ENCODE assay signal across 11 cellular contexts in the genomic region with DNA sequence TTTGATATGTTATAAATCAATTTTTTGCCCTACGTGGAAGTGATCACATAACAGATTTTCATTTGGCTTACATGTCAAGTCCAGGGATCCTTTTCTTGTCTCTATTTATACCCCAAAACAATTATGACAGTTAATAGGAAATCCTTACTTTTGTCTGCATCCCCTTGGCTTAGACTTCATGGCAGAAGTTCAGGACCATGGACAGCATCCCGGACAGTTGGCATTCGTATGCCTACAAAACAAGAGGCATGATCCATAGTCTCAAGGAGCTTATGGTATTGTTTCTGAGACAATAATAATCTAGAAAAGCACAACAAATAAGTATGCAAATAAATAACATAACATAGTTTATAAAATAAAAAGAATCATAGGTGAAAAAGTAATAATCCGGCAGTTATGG.
DNase-seq lines count a peak whose midpoint lies in the region; ATAC-seq and TF ChIP-seq lines count a peak whose summit lies in the region.
"Had no signal": no experiment of that assay in that cellular context is flagged by ENCODE, and none has a peak within 500 bp of the region (broad histone marks: within the 10 kb centered on the region; RNA-seq: fewer than 3 reads in every experiment).

No MANE protein-coding gene starts in this region.

- no peaks in the 10 kb centered on the region for H3K4me1 Mint-ChIP-seq in CD4-positive, alpha-beta T cell (ENCODE audit: low read depth)
- H3K4me1 Mint-ChIP-seq: CD4-positive, CD25-positive, alpha-beta regulatory T cell had no signal

- H3K27ac Mint-ChIP-seq in CD4-positive, alpha-beta T cell: no peak overlapping the region
- H3K27ac Mint-ChIP-seq: CD4-positive, CD25-positive, alpha-beta regulatory T cell had no signal

- POLR2A ChIA-PET in CD4-positive, alpha-beta T cell (lab: Charles Lee): no interaction called here

- intact Hi-C loops in CD4-positive, alpha-beta T cell (cut with DNase I, micrococcal nuclease): no loop called here

- H3K27me3 ChIP-seq in SJCRH30: no peaks in the 10 kb centered on the region
- H3K27me3 ChIP-seq in CD4-positive, alpha-beta T cell (ENCODE audit: control insufficient read depth, insufficient read depth, low read length): no peaks in the 10 kb centered on the region

- H3K9me3 ChIP-seq in SJCRH30 (replicated peaks): no peaks in the 10 kb centered on the region
- no peaks in the 10 kb centered on the region for H3K9me3 ChIP-seq in CD4-positive, alpha-beta T cell (ENCODE audit: control insufficient read depth, low read length)

- no peaks in the 10 kb centered on the region for H3K4me1 ChIP-seq in SJCRH30

- peak; percentile 11 for DNase-seq in stimulated activated CD4-positive, alpha-beta T cell treated with anti-CD3 and anti-CD28 coated beads, Interleukin-15, amount 100 ng/mL, for 24 hours
- no peak for DNase-seq in stimulated activated CD4-positive, alpha-beta T cell treated with anti-CD3 and anti-CD28 coated beads, Interleukin-12 subunit alpha, Interleukin-12 subunit beta, amount 100 ng/mL, for 4 hours
- DNase-seq in SJCRH30 (peak; percentile 61 to 78), fibroblast of pulmonary artery (ENCODE audit: low read depth) (peak; percentile 60), stromal cell of bone marrow (ENCODE audit: low read depth) (peak; percentile 3), inferior parietal cortex (ENCODE audit: extremely low spot score) (no peak), activated T-cell treated with anti-CD3 and anti-CD28 coated beads for 4 hours (no peak)
- DNase-seq in CD4-positive, alpha-beta T cell: no peak
- DNase-seq: activated effector memory CD4-positive, alpha-beta T cell treated with Interleukin-2 at 50 U/mL for 16 hours; NK-92 treated with Interleukin-12 subunit alpha and Interleukin-12 subunit beta, amount 100 ng/mL, for 24 hours had no signal

- no peak for ATAC-seq in CD4-positive, alpha-beta T cell (ENCODE audit: poor library complexity)

- no peaks in the 10 kb centered on the region for H3K36me3 Mint-ChIP-seq in CD4-positive, alpha-beta T cell (ENCODE audit: low read depth)
- H3K36me3 Mint-ChIP-seq: CD4-positive, CD25-positive, alpha-beta regulatory T cell had no signal

- H3K27me3 Mint-ChIP-seq in CD4-positive, alpha-beta T cell: no peaks in the 10 kb centered on the region
- H3K27me3 Mint-ChIP-seq: CD4-positive, CD25-positive, alpha-beta regulatory T cell had no signal

- H3K4me3 Mint-ChIP-seq in CD4-positive, alpha-beta T cell: no peak overlapping the region
- H3K4me3 Mint-ChIP-seq: CD4-positive, CD25-positive, alpha-beta regulatory T cell had no signal

- CTCF ChIA-PET in CD4-positive, alpha-beta T cell (lab: Charles Lee): no interaction called here

- H3K27ac ChIP-seq in SJCRH30: no peak overlapping the region
- no peak overlapping the region for H3K27ac ChIP-seq in CD4-positive, alpha-beta T cell (ENCODE audit: low read depth, low read length)

- TF ChIP-seq CTCF in fibroblast of pulmonary artery (IDR thresholded peaks at IDR 0.05; ENCODE audit: low read length, missing control alignments): no peak
- TF ChIP-seq CTCF in CD4-positive, alpha-beta T cell (IDR thresholded peaks at IDR 0.05): no peak

- H3K9me3 Mint-ChIP-seq in CD4-positive, alpha-beta T cell: peaks cover 13% of the 10 kb centered on the region

- H3K4me3 ChIP-seq in SJCRH30: no peak overlapping the region
- H3K4me3 ChIP-seq in fibroblast of pulmonary artery (replicated peaks; ENCODE audit: low read depth, low read length): no peak overlapping the region

- no peaks in the 10 kb centered on the region for H3K36me3 ChIP-seq in SJCRH30

Comparison
In these comparisons a context has a peak if more than half of its experiments do, and no peak if none do; other contexts are left out.
1. DNase-seq: peak in stimulated activated CD4-positive, alpha-beta T cell treated with anti-CD3 and anti-CD28 coated beads, Interleukin-15, amount 100 ng/mL, for 24 hours (single experiment), SJCRH30 (2 of 2), fibroblast of pulmonary artery (single experiment) and stromal cell of bone marrow (single experiment); none in stimulated activated CD4-positive, alpha-beta T cell treated with anti-CD3 and anti-CD28 coated beads, Interleukin-12 subunit alpha, Interleukin-12 subunit beta, amount 100 ng/mL, for 4 hours (single experiment), CD4-positive, alpha-beta T cell (0 of 10), inferior parietal cortex (single experiment) and activated T-cell treated with anti-CD3 and anti-CD28 coated beads for 4 hours (single experiment).